Comparison of ENCODE assay signal across 1 cellular context in genomic region chr14:60327447-60328331, GRCh38.
TF ChIP-seq lines count a peak whose summit lies in the region.

No MANE protein-coding gene starts in this region.

TF ChIP-seq in GM12878, 131 proteins besides CTCF, POLR2A, EP300 and RAD21 (continued from another document):
- TF ChIP-seq, protein P1, sequence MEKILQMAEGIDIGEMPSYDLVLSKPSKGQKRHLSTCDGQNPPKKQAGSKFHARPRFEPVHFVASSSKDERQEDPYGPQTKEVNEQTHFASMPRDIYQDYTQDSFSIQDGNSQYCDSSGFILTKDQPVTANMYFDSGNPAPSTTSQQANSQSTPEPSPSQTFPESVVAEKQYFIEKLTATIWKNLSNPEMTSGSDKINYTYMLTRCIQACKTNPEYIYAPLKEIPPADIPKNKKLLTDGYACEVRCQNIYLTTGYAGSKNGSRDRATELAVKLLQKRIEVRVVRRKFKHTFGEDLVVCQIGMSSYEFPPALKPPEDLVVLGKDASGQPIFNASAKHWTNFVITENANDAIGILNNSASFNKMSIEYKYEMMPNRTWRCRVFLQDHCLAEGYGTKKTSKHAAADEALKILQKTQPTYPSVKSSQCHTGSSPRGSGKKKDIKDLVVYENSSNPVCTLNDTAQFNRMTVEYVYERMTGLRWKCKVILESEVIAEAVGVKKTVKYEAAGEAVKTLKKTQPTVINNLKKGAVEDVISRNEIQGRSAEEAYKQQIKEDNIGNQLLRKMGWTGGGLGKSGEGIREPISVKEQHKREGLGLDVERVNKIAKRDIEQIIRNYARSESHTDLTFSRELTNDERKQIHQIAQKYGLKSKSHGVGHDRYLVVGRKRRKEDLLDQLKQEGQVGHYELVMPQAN (conservative IDR thresholded peaks at IDR 0.05) = 0 out of 2 replicates have a peak, but pooled peaks have one; percentile 64
- TF ChIP-seq SRF (IDR thresholded peaks at IDR 0.05; ENCODE audit: low read depth in 2 of 2, low read length in 2 of 2) (no peak), GATAD2B (conservative IDR thresholded peaks at IDR 0.05; ENCODE audit: low read depth) (peak; percentile 94), ZSCAN29 (IDR thresholded peaks at IDR 0.05) (0 out of 2 replicates have a peak, but pooled peaks have one; percentile 16), BACH1 (IDR thresholded peaks at IDR 0.05; ENCODE audit: borderline replicate concordance) (no peak), POLR2AphosphoS5 (IDR thresholded peaks at IDR 0.05; ENCODE audit: low read length) (peak; percentile 77), RUNX3 (IDR thresholded peaks at IDR 0.05; ENCODE audit: low read length) (0 out of 2 replicates have a peak, but pooled peaks have one; percentile 2), FOXM1 (IDR thresholded peaks at IDR 0.05; ENCODE audit: low read depth, low read length) (0 out of 2 replicates have a peak, but pooled peaks have one; percentile 16), IKZF2 (IDR thresholded peaks at IDR 0.05) (peak; percentile 60 to 73), NFXL1 (IDR thresholded peaks at IDR 0.05; ENCODE audit: borderline replicate concordance) (0 out of 2 replicates have a peak, but pooled peaks have one; percentile 54), ZNF217 (IDR thresholded peaks at IDR 0.05) (peak; percentile 29; the same call in 1 of the 2 replicates), NR2F1 (conservative IDR thresholded peaks at IDR 0.05) (0 out of 2 replicates have a peak, but pooled peaks have one; percentile 33), SMAD5 (IDR thresholded peaks at IDR 0.05; ENCODE audit: low read depth) (0 out of 2 replicates have a peak, but pooled peaks have one; percentile 32), ATF3 (IDR thresholded peaks at IDR 0.05; ENCODE audit: borderline replicate concordance, extremely low read depth, low read depth, low read length) (no peak), HDGF (IDR thresholded peaks at IDR 0.05) (no peak), STAT3 (IDR thresholded peaks at IDR 0.05; ENCODE audit: low read depth, low read length) (no peak), TCF7 (IDR thresholded peaks at IDR 0.05; ENCODE audit: borderline replicate concordance) (no peak), YY1 (IDR thresholded peaks at IDR 0.05; ENCODE audit: low read depth, low read length) (peak; percentile 49; the same call in 1 of the 2 replicates), DPF2 (IDR thresholded peaks at IDR 0.05) (peak; percentile 87), TAF1 (IDR thresholded peaks at IDR 0.05; ENCODE audit: borderline replicate concordance, low read depth, low read length) (peak; percentile 52; the same call in 1 of the 2 replicates), SMARCA5 (IDR thresholded peaks at IDR 0.05) (no peak), GABPA (IDR thresholded peaks at IDR 0.05; ENCODE audit: low read depth) (0 out of 2 replicates have a peak, but pooled peaks have one; percentile 46), RB1 (IDR thresholded peaks at IDR 0.05; ENCODE audit: borderline replicate concordance) (peak; percentile 22; the same call in 1 of the 2 replicates), RAD51 (IDR thresholded peaks at IDR 0.05) (no peak), SPI1 (IDR thresholded peaks at IDR 0.05; ENCODE audit: borderline replicate concordance, insufficient read depth, low read depth, low read length) (peak; percentile 70; the same call in 1 of the 2 replicates), REST (IDR thresholded peaks at IDR 0.05; ENCODE audit: low read depth, low read length) (0 out of 2 replicates have a peak, but pooled peaks have one; percentile 8), IKZF1 (conservative IDR thresholded peaks at IDR 0.05) (peak; percentile 80), BHLHE40 (IDR thresholded peaks at IDR 0.05; ENCODE audit: borderline replicate concordance in 1 of 2, low read depth in 2 of 2, low read length in 1 of 2) (peak; percentile 37 to 59; a peak in 2 of 4 replicates), PML (IDR thresholded peaks at IDR 0.05; ENCODE audit: low read length) (no peak), ATF2 (IDR thresholded peaks at IDR 0.05; ENCODE audit: low read length) (no peak), ZNF274 (IDR thresholded peaks at IDR 0.05; ENCODE audit: insufficient read depth, insufficient read length) (no peak), LARP7 (IDR thresholded peaks at IDR 0.05) (peak; percentile 96), CHD4 (IDR thresholded peaks at IDR 0.05) (no peak), TARDBP (IDR thresholded peaks at IDR 0.05; ENCODE audit: borderline replicate concordance) (no peak; the same call in 1 of the 2 replicates)
- TF ChIP-seq, protein P2, sequence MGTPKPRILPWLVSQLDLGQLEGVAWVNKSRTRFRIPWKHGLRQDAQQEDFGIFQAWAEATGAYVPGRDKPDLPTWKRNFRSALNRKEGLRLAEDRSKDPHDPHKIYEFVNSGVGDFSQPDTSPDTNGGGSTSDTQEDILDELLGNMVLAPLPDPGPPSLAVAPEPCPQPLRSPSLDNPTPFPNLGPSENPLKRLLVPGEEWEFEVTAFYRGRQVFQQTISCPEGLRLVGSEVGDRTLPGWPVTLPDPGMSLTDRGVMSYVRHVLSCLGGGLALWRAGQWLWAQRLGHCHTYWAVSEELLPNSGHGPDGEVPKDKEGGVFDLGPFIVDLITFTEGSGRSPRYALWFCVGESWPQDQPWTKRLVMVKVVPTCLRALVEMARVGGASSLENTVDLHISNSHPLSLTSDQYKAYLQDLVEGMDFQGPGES (IDR thresholded peaks at IDR 0.05) = no peak
- TF ChIP-seq, protein P3, sequence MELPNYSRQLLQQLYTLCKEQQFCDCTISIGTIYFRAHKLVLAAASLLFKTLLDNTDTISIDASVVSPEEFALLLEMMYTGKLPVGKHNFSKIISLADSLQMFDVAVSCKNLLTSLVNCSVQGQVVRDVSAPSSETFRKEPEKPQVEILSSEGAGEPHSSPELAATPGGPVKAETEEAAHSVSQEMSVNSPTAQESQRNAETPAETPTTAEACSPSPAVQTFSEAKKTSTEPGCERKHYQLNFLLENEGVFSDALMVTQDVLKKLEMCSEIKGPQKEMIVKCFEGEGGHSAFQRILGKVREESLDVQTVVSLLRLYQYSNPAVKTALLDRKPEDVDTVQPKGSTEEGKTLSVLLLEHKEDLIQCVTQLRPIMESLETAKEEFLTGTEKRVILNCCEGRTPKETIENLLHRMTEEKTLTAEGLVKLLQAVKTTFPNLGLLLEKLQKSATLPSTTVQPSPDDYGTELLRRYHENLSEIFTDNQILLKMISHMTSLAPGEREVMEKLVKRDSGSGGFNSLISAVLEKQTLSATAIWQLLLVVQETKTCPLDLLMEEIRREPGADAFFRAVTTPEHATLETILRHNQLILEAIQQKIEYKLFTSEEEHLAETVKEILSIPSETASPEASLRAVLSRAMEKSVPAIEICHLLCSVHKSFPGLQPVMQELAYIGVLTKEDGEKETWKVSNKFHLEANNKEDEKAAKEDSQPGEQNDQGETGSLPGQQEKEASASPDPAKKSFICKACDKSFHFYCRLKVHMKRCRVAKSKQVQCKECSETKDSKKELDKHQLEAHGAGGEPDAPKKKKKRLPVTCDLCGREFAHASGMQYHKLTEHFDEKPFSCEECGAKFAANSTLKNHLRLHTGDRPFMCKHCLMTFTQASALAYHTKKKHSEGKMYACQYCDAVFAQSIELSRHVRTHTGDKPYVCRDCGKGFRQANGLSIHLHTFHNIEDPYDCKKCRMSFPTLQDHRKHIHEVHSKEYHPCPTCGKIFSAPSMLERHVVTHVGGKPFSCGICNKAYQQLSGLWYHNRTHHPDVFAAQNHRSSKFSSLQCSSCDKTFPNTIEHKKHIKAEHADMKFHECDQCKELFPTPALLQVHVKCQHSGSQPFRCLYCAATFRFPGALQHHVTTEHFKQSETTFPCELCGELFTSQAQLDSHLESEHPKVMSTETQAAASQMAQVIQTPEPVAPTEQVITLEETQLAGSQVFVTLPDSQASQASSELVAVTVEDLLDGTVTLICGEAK (IDR thresholded peaks at IDR 0.05; ENCODE audit: borderline replicate concordance) = peak; percentile 32; the same call in 1 of the 2 replicates
- TF ChIP-seq, protein P4, sequence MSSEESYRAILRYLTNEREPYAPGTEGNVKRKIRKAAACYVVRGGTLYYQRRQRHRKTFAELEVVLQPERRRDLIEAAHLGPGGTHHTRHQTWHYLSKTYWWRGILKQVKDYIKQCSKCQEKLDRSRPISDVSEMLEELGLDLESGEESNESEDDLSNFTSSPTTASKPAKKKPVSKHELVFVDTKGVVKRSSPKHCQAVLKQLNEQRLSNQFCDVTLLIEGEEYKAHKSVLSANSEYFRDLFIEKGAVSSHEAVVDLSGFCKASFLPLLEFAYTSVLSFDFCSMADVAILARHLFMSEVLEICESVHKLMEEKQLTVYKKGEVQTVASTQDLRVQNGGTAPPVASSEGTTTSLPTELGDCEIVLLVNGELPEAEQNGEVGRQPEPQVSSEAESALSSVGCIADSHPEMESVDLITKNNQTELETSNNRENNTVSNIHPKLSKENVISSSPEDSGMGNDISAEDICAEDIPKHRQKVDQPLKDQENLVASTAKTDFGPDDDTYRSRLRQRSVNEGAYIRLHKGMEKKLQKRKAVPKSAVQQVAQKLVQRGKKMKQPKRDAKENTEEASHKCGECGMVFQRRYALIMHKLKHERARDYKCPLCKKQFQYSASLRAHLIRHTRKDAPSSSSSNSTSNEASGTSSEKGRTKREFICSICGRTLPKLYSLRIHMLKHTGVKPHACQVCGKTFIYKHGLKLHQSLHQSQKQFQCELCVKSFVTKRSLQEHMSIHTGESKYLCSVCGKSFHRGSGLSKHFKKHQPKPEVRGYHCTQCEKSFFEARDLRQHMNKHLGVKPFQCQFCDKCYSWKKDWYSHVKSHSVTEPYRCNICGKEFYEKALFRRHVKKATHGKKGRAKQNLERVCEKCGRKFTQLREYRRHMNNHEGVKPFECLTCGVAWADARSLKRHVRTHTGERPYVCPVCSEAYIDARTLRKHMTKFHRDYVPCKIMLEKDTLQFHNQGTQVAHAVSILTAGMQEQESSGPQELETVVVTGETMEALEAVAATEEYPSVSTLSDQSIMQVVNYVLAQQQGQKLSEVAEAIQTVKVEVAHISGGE (CRISPR knock-in tag; IDR thresholded peaks at IDR 0.05) = no peak
